In genomic region chr12:63882844-63883243, GRCh38 we compare ENCODE assay signal across 1 cellular context.
A peak's percentile ranks its signal among the peaks of the same experiment; 100 is the strongest.
TF ChIP-seq lines count a peak whose summit lies in the region.

No MANE protein-coding gene starts in this region.

TF ChIP-seq in HEK293, 187 proteins besides CTCF, POLR2A, EP300 and RAD21 (continued from another document):
- TF ChIP-seq ZXDB (tag by site-specific recombination; IDR thresholded peaks at IDR 0.05) (peak; percentile 57; the same call in 1 of the 2 replicates), IKZF3 (tag by site-specific recombination; IDR thresholded peaks at IDR 0.05) (peak; percentile 47)
- TF ChIP-seq, protein P1, sequence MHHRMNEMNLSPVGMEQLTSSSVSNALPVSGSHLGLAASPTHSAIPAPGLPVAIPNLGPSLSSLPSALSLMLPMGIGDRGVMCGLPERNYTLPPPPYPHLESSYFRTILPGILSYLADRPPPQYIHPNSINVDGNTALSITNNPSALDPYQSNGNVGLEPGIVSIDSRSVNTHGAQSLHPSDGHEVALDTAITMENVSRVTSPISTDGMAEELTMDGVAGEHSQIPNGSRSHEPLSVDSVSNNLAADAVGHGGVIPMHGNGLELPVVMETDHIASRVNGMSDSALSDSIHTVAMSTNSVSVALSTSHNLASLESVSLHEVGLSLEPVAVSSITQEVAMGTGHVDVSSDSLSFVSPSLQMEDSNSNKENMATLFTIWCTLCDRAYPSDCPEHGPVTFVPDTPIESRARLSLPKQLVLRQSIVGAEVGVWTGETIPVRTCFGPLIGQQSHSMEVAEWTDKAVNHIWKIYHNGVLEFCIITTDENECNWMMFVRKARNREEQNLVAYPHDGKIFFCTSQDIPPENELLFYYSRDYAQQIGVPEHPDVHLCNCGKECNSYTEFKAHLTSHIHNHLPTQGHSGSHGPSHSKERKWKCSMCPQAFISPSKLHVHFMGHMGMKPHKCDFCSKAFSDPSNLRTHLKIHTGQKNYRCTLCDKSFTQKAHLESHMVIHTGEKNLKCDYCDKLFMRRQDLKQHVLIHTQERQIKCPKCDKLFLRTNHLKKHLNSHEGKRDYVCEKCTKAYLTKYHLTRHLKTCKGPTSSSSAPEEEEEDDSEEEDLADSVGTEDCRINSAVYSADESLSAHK (tag by site-specific recombination; IDR thresholded peaks at IDR 0.05) = 0 out of 2 replicates have a peak, but pooled peaks have one; percentile 49
TF ChIP-seq in HEK293: peak in this region for 12.
